ENCODE assay signal across 14 cellular contexts in the genomic region with DNA sequence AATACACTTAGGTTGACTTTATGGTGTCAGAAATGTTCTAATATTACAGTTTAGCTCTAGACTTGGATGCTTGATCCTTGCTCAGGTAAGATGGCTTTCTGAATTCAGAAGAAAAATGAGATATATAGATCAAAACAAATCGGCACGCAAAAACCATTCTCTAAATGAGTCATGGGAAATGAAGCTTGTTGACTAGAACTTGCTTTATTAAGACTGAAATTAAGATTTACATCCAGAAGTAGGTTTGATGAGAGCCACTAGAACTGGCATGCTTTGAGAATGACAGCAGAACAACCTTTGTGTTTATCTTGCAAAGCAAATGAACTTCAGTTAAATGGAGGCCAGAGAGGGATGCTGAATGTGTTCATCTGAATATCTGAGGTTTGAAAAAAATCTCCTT.
DNase-seq lines count a peak whose midpoint lies in the region; ATAC-seq lines count a peak whose summit lies in the region.
"Had no signal": no experiment of that assay in that cellular context is flagged by ENCODE, and none has a peak within 500 bp of the region (broad histone marks: within the 10 kb centered on the region; RNA-seq: fewer than 3 reads in every experiment).

No MANE protein-coding gene starts in this region.

- H3K4me1 Mint-ChIP-seq in activated T-cell treated with anti-CD3 and anti-CD28 coated beads, Interleukin-2, amount 50 U/mL, for 4 hours (ENCODE audit: low read depth): peaks cover 7% of the 10 kb centered on the region
- H3K4me1 Mint-ChIP-seq in activated T-helper 17 cell treated with anti-CD3 and anti-CD28 coated beads, Interleukin-2, amount 50 U/mL, for 72 hours: peaks cover 8% of the 10 kb centered on the region
- H3K4me1 Mint-ChIP-seq in stimulated activated effector memory CD8-positive, alpha-beta T cell treated with anti-CD3 and anti-CD28 coated beads, Interleukin-12 subunit alpha, Interleukin-12 subunit beta, amount 100 ng/mL, for 72 hours: peaks cover 9% of the 10 kb centered on the region
- H3K4me1 Mint-ChIP-seq: CD14-positive monocyte had no signal

- peaks cover 8% of the 10 kb centered on the region for H3K9me3 Mint-ChIP-seq in activated T-cell treated with anti-CD3 and anti-CD28 coated beads, Interleukin-2, amount 50 U/mL, for 4 hours
- peaks cover 3% of the 10 kb centered on the region for H3K9me3 Mint-ChIP-seq in activated T-helper 17 cell treated with anti-CD3 and anti-CD28 coated beads, Interleukin-2, amount 50 U/mL, for 72 hours
- no peaks in the 10 kb centered on the region for H3K9me3 Mint-ChIP-seq in stimulated activated effector memory CD8-positive, alpha-beta T cell treated with anti-CD3 and anti-CD28 coated beads, Interleukin-12 subunit alpha, Interleukin-12 subunit beta, amount 100 ng/mL, for 72 hours

- ATAC-seq in activated CD4-positive, CD25-positive, alpha-beta regulatory T cell treated with anti-CD3 and anti-CD28 coated beads, Interleukin-2, amount 50 U/mL, for 24 hours: peak; percentile 65 to 70
- ATAC-seq in activated T-cell treated with anti-CD3 and anti-CD28 coated beads, Interleukin-2, amount 50 U/mL, for 4 hours: peak; percentile 43 to 53
- peak; percentile 50 for ATAC-seq in activated T-helper 17 cell treated with anti-CD3 and anti-CD28 coated beads, Interleukin-2, amount 50 U/mL, for 72 hours (replicated peaks)
- peak; percentile 48 for ATAC-seq in stimulated activated effector memory CD8-positive, alpha-beta T cell treated with anti-CD3 and anti-CD28 coated beads, Interleukin-12 subunit alpha, Interleukin-12 subunit beta, amount 100 ng/mL, for 72 hours
- ATAC-seq: CD8-positive, alpha-beta T cell; HepG2 had no signal

- H3K27ac Mint-ChIP-seq in activated T-helper 17 cell treated with anti-CD3 and anti-CD28 coated beads, Interleukin-2, amount 50 U/mL, for 72 hours: no peak overlapping the region
- H3K27ac Mint-ChIP-seq in stimulated activated effector memory CD8-positive, alpha-beta T cell treated with anti-CD3 and anti-CD28 coated beads, Interleukin-12 subunit alpha, Interleukin-12 subunit beta, amount 100 ng/mL, for 72 hours: no peak overlapping the region
- H3K27ac Mint-ChIP-seq: CD14-positive monocyte; CD8-positive, alpha-beta T cell; H9 had no signal

- H3K36me3 Mint-ChIP-seq in activated T-cell treated with anti-CD3 and anti-CD28 coated beads, Interleukin-2, amount 50 U/mL, for 4 hours (ENCODE audit: insufficient read depth): no peaks in the 10 kb centered on the region
- no peaks in the 10 kb centered on the region for H3K36me3 Mint-ChIP-seq in activated T-helper 17 cell treated with anti-CD3 and anti-CD28 coated beads, Interleukin-2, amount 50 U/mL, for 72 hours (ENCODE audit: low read depth)
- no peaks in the 10 kb centered on the region for H3K36me3 Mint-ChIP-seq in stimulated activated effector memory CD8-positive, alpha-beta T cell treated with anti-CD3 and anti-CD28 coated beads, Interleukin-12 subunit alpha, Interleukin-12 subunit beta, amount 100 ng/mL, for 72 hours
- H3K36me3 Mint-ChIP-seq: CD14-positive monocyte; CD8-positive, alpha-beta T cell had no signal

- H3K27me3 Mint-ChIP-seq in activated T-cell treated with anti-CD3 and anti-CD28 coated beads, Interleukin-2, amount 50 U/mL, for 4 hours (ENCODE audit: low read depth): no peaks in the 10 kb centered on the region
- H3K27me3 Mint-ChIP-seq in activated T-helper 17 cell treated with anti-CD3 and anti-CD28 coated beads, Interleukin-2, amount 50 U/mL, for 72 hours: no peaks in the 10 kb centered on the region

- DNase-seq in activated CD4-positive, CD25-positive, alpha-beta regulatory T cell (lab: John Stamatoyannopoulos, UW): no peak
- no peak for DNase-seq in activated T-cell treated with anti-CD3 and anti-CD28 coated beads, Interleukin-2, amount 50 U/mL, for 4 hours
- no peak for DNase-seq in activated T-cell treated with anti-CD3 and anti-CD28 coated beads for 4 hours
- DNase-seq in stimulated activated effector memory CD8-positive, alpha-beta T cell treated with anti-CD3 and anti-CD28 coated beads, Interleukin-12 subunit alpha, Interleukin-12 subunit beta, amount 100 ng/mL, for 72 hours (ENCODE audit: low spot score in 2 of 2): no peak
- no peak for DNase-seq in A172 (ENCODE audit: low spot score)
- DNase-seq: Calu3; CD8-positive, alpha-beta T cell; DMS79 treated with DMSO at 0.1 percent for 48 hours; GF-D8; H9 had no signal

- H3K4me3 Mint-ChIP-seq in activated T-cell treated with anti-CD3 and anti-CD28 coated beads, Interleukin-2, amount 50 U/mL, for 4 hours: no peak overlapping the region
- H3K4me3 Mint-ChIP-seq in activated T-helper 17 cell treated with anti-CD3 and anti-CD28 coated beads, Interleukin-2, amount 50 U/mL, for 72 hours: no peak overlapping the region
- no peak overlapping the region for H3K4me3 Mint-ChIP-seq in stimulated activated effector memory CD8-positive, alpha-beta T cell treated with anti-CD3 and anti-CD28 coated beads, Interleukin-12 subunit alpha, Interleukin-12 subunit beta, amount 100 ng/mL, for 72 hours
- H3K4me3 Mint-ChIP-seq: CD14-positive monocyte; CD8-positive, alpha-beta T cell; H9 had no signal
